10 cellular contexts compared by ENCODE assay signal in the genomic region with DNA sequence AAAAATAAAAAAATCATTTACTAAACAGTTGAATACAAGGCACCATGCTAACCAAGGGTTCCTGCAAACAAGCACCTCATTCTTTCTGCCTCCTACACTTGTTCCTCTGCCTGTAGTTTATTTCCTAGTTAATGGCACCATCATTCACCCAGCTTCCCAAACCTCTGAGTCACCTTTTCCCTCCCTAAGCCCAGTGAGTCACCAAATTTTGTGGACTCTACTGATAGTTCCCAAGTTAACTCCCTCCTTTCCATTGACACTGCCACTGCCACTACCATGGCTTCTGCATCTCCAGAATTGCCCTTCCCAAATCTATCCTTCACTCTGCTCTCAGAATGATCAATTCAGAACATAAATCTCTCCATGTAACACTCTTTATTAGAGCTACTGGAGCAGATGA. TPM values are rescaled to one million over a fixed set of nuclear protein-coding genes. Genes with fewer than 3 reads are reported as not detected.
DNase-seq lines count a peak whose midpoint lies in the region; FAIRE-seq and TF ChIP-seq lines count a peak whose summit lies in the region.
"Had no signal": no experiment of that assay in that cellular context is flagged by ENCODE, and none has a peak within 500 bp of the region (broad histone marks: within the 10 kb centered on the region; RNA-seq: fewer than 3 reads in every experiment).

No MANE protein-coding gene starts in this region.

- peaks cover 39% of the 10 kb centered on the region for H3K4me1 ChIP-seq in MM.1S (ENCODE audit: low read length)
- H3K4me1 ChIP-seq in H1 (replicated peaks in 1 of 4; ENCODE audit: control insufficient read depth in 3 of 4, insufficient read depth in 4 of 4, low read length in 3 of 4), result no peaks in the 10 kb centered on the region
- H3K4me1 ChIP-seq in mesodermal cell (ENCODE audit: control insufficient read depth, insufficient read depth, low read length, poor library complexity, severe bottlenecking), result peaks cover 28% of the 10 kb centered on the region
- peaks cover 0 to 7% (median 0%) of the 10 kb centered on the region in 6 donors for H3K4me1 ChIP-seq in spleen

- H3K23me2 ChIP-seq in H1 (ENCODE audit: low read depth, low read length), result no peaks in the 10 kb centered on the region

- TF ChIP-seq EP300 in H1 (IDR thresholded peaks at IDR 0.05; ENCODE audit: borderline replicate concordance in 1 of 2, low read depth in 2 of 2, low read length in 2 of 2), result no peak

- no peak overlapping the region for H2BK15ac ChIP-seq in H1 (ENCODE audit: low read length)

- H3K14ac ChIP-seq in H1 (ENCODE audit: insufficient read length), result no peak overlapping the region

- intact Hi-C loops in lower leg skin (cut with DNase I; ENCODE audit: low total_unique reads) (no loop called here), spleen (cut with DNase I; ENCODE audit: low total_unique reads) (no loop called here)

- H3K4ac ChIP-seq in H1 (replicated peaks; ENCODE audit: insufficient read length, low read depth, low read length), result no peak overlapping the region

- H4K8ac ChIP-seq in H1 (ENCODE audit: extremely low read depth, insufficient read depth, low read length), result no peak overlapping the region

- no peak for TF ChIP-seq RAD21 in H1 (IDR thresholded peaks at IDR 0.05 in 1 of 2, conservative IDR thresholded peaks at IDR 0.05 in 1 of 2; ENCODE audit: low read depth in 2 of 2, low read length in 2 of 2)

- no peaks in the 10 kb centered on the region for H3K79me2 ChIP-seq in MM.1S (ENCODE audit: low read length)
- H3K79me2 ChIP-seq in H1 (ENCODE audit: control insufficient read depth in 1 of 2, insufficient read depth in 2 of 2, low read length in 2 of 2), result no peaks in the 10 kb centered on the region

- H3F3A ChIP-seq in MM.1S (ENCODE audit: insufficient read depth, low read length), result peaks cover 43% of the 10 kb centered on the region

- H3K4me3 ChIP-seq in MM.1S (ENCODE audit: low read length) (peak overlapping the region; percentile 5; the same call in 1 of the 2 replicates), H1 (ENCODE audit: extremely low read depth in 1 of 4, insufficient read depth in 2 of 4, low read depth in 3 of 4, low read length in 4 of 4) (no peak overlapping the region), mesodermal cell (ENCODE audit: extremely low read depth, insufficient read depth, low read length, poor library complexity, severe bottlenecking) (no peak overlapping the region), lower leg skin (ENCODE audit: low read depth, poor library complexity, severe bottlenecking) (no peak overlapping the region), spleen (no peak overlapping the region)

- H4K91ac ChIP-seq in H1 (replicated peaks; ENCODE audit: insufficient read length, low read length), result no peak overlapping the region

- H3K9ac ChIP-seq in MM.1S (ENCODE audit: low read length) (peak overlapping the region; percentile 49), H1 (replicated peaks in 1 of 4; ENCODE audit: extremely low read depth in 1 of 4, low read depth in 3 of 4, low read length in 3 of 4) (no peak overlapping the region)

- H3K9me3 ChIP-seq in MM.1S (replicated peaks; ENCODE audit: insufficient read depth, low read length), result no peaks in the 10 kb centered on the region
- no peaks in the 10 kb centered on the region for H3K9me3 ChIP-seq in H1 (ENCODE audit: insufficient read depth in 2 of 2, low read depth in 1 of 2, low read length in 1 of 2)
- H3K9me3 ChIP-seq in mesodermal cell (ENCODE audit: control insufficient read depth, low read length), result peaks cover 3% of the 10 kb centered on the region
- no peaks in the 10 kb centered on the region for H3K9me3 ChIP-seq in spleen

- H3K27ac ChIP-seq in MM.1S (ENCODE audit: low read length) (peak overlapping the region; percentile 100), H1 (ENCODE audit: low read depth, low read length) (no peak overlapping the region), mesodermal cell (ENCODE audit: low read depth, low read length, severe bottlenecking) (peak overlapping the region; percentile 60), spleen (no peak overlapping the region)

- no peak overlapping the region for H2BK120ac ChIP-seq in H1 (replicated peaks; ENCODE audit: low read depth, low read length)

- H3K56ac ChIP-seq in H1 (replicated peaks; ENCODE audit: insufficient read length, low read depth, low read length), result no peak overlapping the region

- no peak overlapping the region for H3K18ac ChIP-seq in H1 (ENCODE audit: extremely low read depth, low read length)

- no peak for FAIRE-seq in H1 (lab: Jason Lieb, UNC)
- FAIRE-seq: D721Med had no signal

- POLR2A ChIA-PET in H1 (lab: Charles Lee; ENCODE audit: partially characterized antibody), result interaction anchor here (0.7 to 1.3 kb wide), 3 partner anchors 9 to 54 kb away, joined by 3 to 4 read pairs (median 3); a partner anchor contains a TSS

- TF ChIP-seq POLR2A in H1 (IDR thresholded peaks at IDR 0.05; ENCODE audit: control extremely low read depth in 1 of 2, low read depth in 2 of 2, low read length in 2 of 2), result no peak
- TF ChIP-seq POLR2A in lower leg skin (IDR thresholded peaks at IDR 0.05), result no peak
- no peak for TF ChIP-seq POLR2A in spleen (IDR thresholded peaks at IDR 0.05)

- H3K36me3 ChIP-seq in MM.1S (replicated peaks; ENCODE audit: insufficient read depth, low read length) (no peaks in the 10 kb centered on the region), H1 (ENCODE audit: control insufficient read depth in 2 of 4, insufficient read depth in 4 of 4, low read length in 3 of 4) (no peaks in the 10 kb centered on the region), mesodermal cell (ENCODE audit: control insufficient read depth, insufficient read depth, low read length) (no peaks in the 10 kb centered on the region), spleen (no peaks in the 10 kb centered on the region)

- H3K27me3 ChIP-seq in MM.1S (replicated peaks; ENCODE audit: insufficient read depth, low read length), result no peaks in the 10 kb centered on the region
- H3K27me3 ChIP-seq in H1 (replicated peaks in 1 of 4; ENCODE audit: control insufficient read depth in 3 of 4, extremely low read depth in 1 of 4, insufficient read depth in 3 of 4, low read length in 3 of 4), result no peaks in the 10 kb centered on the region
- H3K27me3 ChIP-seq in spleen (replicated peaks in 1 of 7), result no peaks in the 10 kb centered on the region

- no peak overlapping the region for H2AK5ac ChIP-seq in H1 (ENCODE audit: low read depth, low read length)

- CTCF ChIA-PET in H1 (lab: Charles Lee; ENCODE audit: partially characterized antibody), result interaction anchor here (0.6 to 2.1 kb wide), 4 partner anchors 14 to 149 kb away, joined by 3 to 5 read pairs (median 3); no protein-coding TSS in a partner anchor

- no peaks in the 10 kb centered on the region for H3K79me1 ChIP-seq in H1 (ENCODE audit: low read depth, low read length)

- H4K20me1 ChIP-seq in MM.1S (ENCODE audit: insufficient read depth, low read length), result no peaks in the 10 kb centered on the region
- no peaks in the 10 kb centered on the region for H4K20me1 ChIP-seq in H1 (replicated peaks in 1 of 2; ENCODE audit: control insufficient read depth in 1 of 2, insufficient read depth in 2 of 2, low read length in 2 of 2)

- DNase-seq in Caki2 (ENCODE audit: low read depth) (peak; percentile 84), MM.1S (no peak), H1 (ENCODE audit: low read depth in 1 of 2, low spot score in 2 of 2) (no peak), lower leg skin (ENCODE audit: low spot score in 2 of 2) (no peak), NCI-H146 (lab: John Stamatoyannopoulos, UW) (no peak), spleen (no peak), NCI-H1092 (lab: John Stamatoyannopoulos, UW) (no peak)
- DNase-seq: immature natural killer cell had no signal

- no peaks in the 10 kb centered on the region for H3K9me2 ChIP-seq in MM.1S (replicated peaks; ENCODE audit: insufficient read depth, low read length)

- H2BK12ac ChIP-seq in H1 (ENCODE audit: low read depth, low read length), result no peak overlapping the region

- no peak overlapping the region for H2BK5ac ChIP-seq in H1 (ENCODE audit: low read depth, low read length)

- TF ChIP-seq CTCF in MM.1S (IDR thresholded peaks at IDR 0.05; ENCODE audit: low read length) (no peak), H1 (IDR thresholded peaks at IDR 0.05; ENCODE audit: control extremely low read depth in 1 of 3, insufficient read depth in 1 of 3, low read depth in 1 of 3, low read length in 3 of 3) (no peak), lower leg skin (IDR thresholded peaks at IDR 0.05) (no peak), spleen (IDR thresholded peaks at IDR 0.05 in 8 of 11, conservative IDR thresholded peaks at IDR 0.05 in 3 of 11) (no peak)

- H2BK20ac ChIP-seq in H1 (ENCODE audit: low read length), result no peak overlapping the region

- in situ Hi-C loops in Caki2 (cut with HindIII; ENCODE audit: low pct_unique_long_range_greater_than_20kb, low sequenced_read_pairs), result no loop called here

- no peak overlapping the region for H4K5ac ChIP-seq in H1 (ENCODE audit: insufficient read length, low read depth, low read length)

- H3K4me2 ChIP-seq in MM.1S (ENCODE audit: low read depth, low read length) (peak overlapping the region; percentile 85), H1 (ENCODE audit: insufficient read depth in 1 of 2, low read depth in 2 of 2, low read length in 2 of 2) (no peak overlapping the region)

- no peak overlapping the region for H2AFZ ChIP-seq in MM.1S (ENCODE audit: low read length)
- H2AFZ ChIP-seq in H1 (ENCODE audit: low read length), result no peak overlapping the region

- no peak overlapping the region for H3K23ac ChIP-seq in H1 (ENCODE audit: insufficient read length)

RNA-seq across cellular contexts. Expression of a gene that starts 2.0 kb away (rescaled TPM):
- not detected in 2 replicates for total RNA-seq in Caki2 (2014; rRNA removed; shearing (Covaris generic); ENCODE audit: low replicate concordance)
- not detected in 2 replicates for total RNA-seq in H1 (2021; fragmentation: NEBNext Ultra II Directional; extraction: Animal tissue kit (Norgen Biotek cat#: 25700))
- not detected in 2 replicates for polyA plus RNA-seq in H1 (2011; rRNA removed)
- not detected for polyA plus RNA-seq in H1 (2011; cell fraction: cytosol; rRNA removed)
- polyA plus RNA-seq in H1 (2011; cell fraction: nucleus; rRNA removed), result 0.07 TPM
- polyA plus RNA-seq in H1 (2012, experiment 1 of 2), result not detected in 4 replicates
- not detected for polyA plus RNA-seq in H1 (2012, experiment 2 of 2)
- 0.47 TPM for polyA plus RNA-seq in H1 (2013, experiment 1 of 2)
- polyA plus RNA-seq in H1 (2013, experiment 2 of 2), result 0.46 TPM
- polyA minus RNA-seq in H1 (2011; rRNA and poly(A)+ RNA removed), result 0.10 and 0.13 TPM in 2 replicates
- polyA minus RNA-seq in H1 (2011; cell fraction: cytosol; rRNA and poly(A)+ RNA removed), result not detected
- polyA minus RNA-seq in H1 (2011; cell fraction: nucleus; rRNA and poly(A)+ RNA removed), result not detected
- polyA plus RNA-seq in mesodermal cell (2013, experiment 1 of 2), result 0.59 TPM
- 0.71 TPM for polyA plus RNA-seq in mesodermal cell (2013, experiment 2 of 2)
- not detected for total RNA-seq in lower leg skin
- total RNA-seq in spleen, result 1 to 10 TPM in 1 of 7 donors, under 1 TPM in 2, not detected in 4; 0.30 to 2.3 (median 0.57) TPM
- polyA plus RNA-seq in spleen, result not detected
- polyA plus RNA-seq: immature natural killer cell had no signal

RNA-seq across cellular contexts. Expression of a gene that starts 54.0 kb away (rescaled TPM):
- 12.4 and 15.7 TPM in 2 replicates for total RNA-seq in Caki2 (2014; rRNA removed; shearing (Covaris generic); ENCODE audit: low replicate concordance)
- total RNA-seq in H1 (2021; fragmentation: NEBNext Ultra II Directional; extraction: Animal tissue kit (Norgen Biotek cat#: 25700)), result 19.0 and 25.1 TPM in 2 replicates
- polyA plus RNA-seq in H1 (2011; rRNA removed) (4.2 and 6.7 TPM in 2 replicates), spleen (1 to 10 TPM; 2.0 to 4.6 (median 2.3) TPM)
- polyA plus RNA-seq in H1 (2011; cell fraction: cytosol; rRNA removed), result 7.4 TPM
- polyA plus RNA-seq in H1 (2011; cell fraction: nucleus; rRNA removed), result 3.3 TPM
- 7.2 to 14.8 TPM (median 9.4 TPM) in 4 replicates for polyA plus RNA-seq in H1 (2012, experiment 1 of 2)
- 1.2 TPM for polyA plus RNA-seq in H1 (2012, experiment 2 of 2)
- 10.9 TPM for polyA plus RNA-seq in H1 (2013, experiment 1 of 2)
- 11.8 TPM for polyA plus RNA-seq in H1 (2013, experiment 2 of 2)
- 11.8 and 17.3 TPM in 2 replicates for polyA minus RNA-seq in H1 (2011; rRNA and poly(A)+ RNA removed)
- 10.2 TPM for polyA minus RNA-seq in H1 (2011; cell fraction: cytosol; rRNA and poly(A)+ RNA removed)
- polyA minus RNA-seq in H1 (2011; cell fraction: nucleus; rRNA and poly(A)+ RNA removed), result 28.2 TPM
- 20.2 TPM for polyA plus RNA-seq in mesodermal cell (2013, experiment 1 of 2)
- 22.4 TPM for polyA plus RNA-seq in mesodermal cell (2013, experiment 2 of 2)
- total RNA-seq in lower leg skin (10 to 100 TPM in 3 of 4 donors, 1 to 10 TPM in 1; 9.2 to 20.9 (median 12.9) TPM), spleen (10 to 100 TPM; 13.0 to 26.8 (median 21.2) TPM)

Comparison
In these comparisons a context has a peak if more than half of its experiments do, and no peak if none do; other contexts are left out.
1. H3K27ac ChIP-seq: peak in MM.1S (single experiment) and mesodermal cell (single experiment); none in H1 (single experiment) and spleen (0 of 8).